10 cellular contexts compared by ENCODE assay signal in genomic region chr14:92551066-92551841, GRCh38. TPM values are rescaled to one million over a fixed set of nuclear protein-coding genes. Genes with fewer than 3 reads are reported as not detected.
DNase-seq lines count a peak whose midpoint lies in the region; ATAC-seq and TF ChIP-seq lines count a peak whose summit lies in the region.
"Had no signal": no experiment of that assay in that cellular context is flagged by ENCODE, and none has a peak within 500 bp of the region (broad histone marks: within the 10 kb centered on the region; RNA-seq: fewer than 3 reads in every experiment).

No MANE protein-coding gene starts in this region.

- no peaks in the 10 kb centered on the region for H3K9me3 ChIP-seq in CD4-positive, alpha-beta T cell (ENCODE audit: control insufficient read depth, low read length)

- H3K9me3 Mint-ChIP-seq in CD4-positive, alpha-beta T cell = no peaks in the 10 kb centered on the region
- H3K9me3 Mint-ChIP-seq in activated CD8-positive, alpha-beta T cell treated with anti-CD3 and anti-CD28 coated beads, Interleukin-2, amount 10 ng/mL, durations not matched to agents 7 days and 5 days (ENCODE audit: insufficient read depth) = no peaks in the 10 kb centered on the region

- H3K27me3 ChIP-seq in CD4-positive, alpha-beta T cell (ENCODE audit: control insufficient read depth, insufficient read depth, low read length) = no peaks in the 10 kb centered on the region

- intact Hi-C loops in CD4-positive, alpha-beta T cell (cut with DNase I, micrococcal nuclease) = no loop called here
- intact Hi-C loops in head of caudate nucleus (cut with DNase I) = no loop called here

- no peak overlapping the region for H3K27ac ChIP-seq in CD4-positive, alpha-beta T cell (ENCODE audit: low read depth, low read length)

- CTCF ChIA-PET in CD4-positive, alpha-beta T cell (lab: Charles Lee) = no interaction called here
- CTCF ChIA-PET in activated CD8-positive, alpha-beta T cell treated with anti-CD3 and anti-CD28 coated beads, Interleukin-2, amount 10 ng/mL, durations not matched to agents 7 days and 5 days (lab: Charles Lee) = interaction anchor here (0.7 to 2.7 kb wide), 6 partner anchors 9 to 130 kb away, joined by 3 to 16 read pairs (median 4); no protein-coding TSS in a partner anchor

- peak; percentile 35 for ATAC-seq in CD4-positive, alpha-beta T cell (ENCODE audit: poor library complexity)
- ATAC-seq in GM19452 (IDR thresholded peaks at IDR 0.05; ENCODE audit: unreplicated experiment) (peak; percentile 78), HG03354 (IDR thresholded peaks at IDR 0.05; ENCODE audit: poor library complexity, severe bottlenecking, unreplicated experiment) (peak; percentile 83)
- ATAC-seq in activated CD8-positive, alpha-beta T cell treated with anti-CD3 and anti-CD28 coated beads, Interleukin-2, amount 10 ng/mL, durations not matched to agents 7 days and 5 days = peak; percentile 16
- ATAC-seq: Panc1 had no signal

- no peaks in the 10 kb centered on the region for H3K36me3 Mint-ChIP-seq in CD4-positive, alpha-beta T cell (ENCODE audit: low read depth)
- peaks cover 36% of the 10 kb centered on the region for H3K36me3 Mint-ChIP-seq in activated CD8-positive, alpha-beta T cell treated with anti-CD3 and anti-CD28 coated beads, Interleukin-2, amount 10 ng/mL, durations not matched to agents 7 days and 5 days (ENCODE audit: low read depth)

- DNase-seq in CD4-positive, alpha-beta T cell = no peak
- DNase-seq in activated CD8-positive, alpha-beta T cell treated with anti-CD3 and anti-CD28 coated beads, Interleukin-2, amount 10 ng/mL, durations not matched to agents 7 days and 5 days = peak; percentile 55
- no peak for DNase-seq in NCI-H1694 treated with DMSO at 0.1 percent for 48 hours (lab: John Stamatoyannopoulos, UW)
- DNase-seq in mucosa of gallbladder (ENCODE audit: low spot score) = no peak
- no peak for DNase-seq in GM03348 (ENCODE audit: low spot score)
- DNase-seq in head of caudate nucleus = no peak

- peaks cover 49% of the 10 kb centered on the region for H3K4me1 Mint-ChIP-seq in CD4-positive, alpha-beta T cell (ENCODE audit: low read depth)
- H3K4me1 Mint-ChIP-seq in activated CD8-positive, alpha-beta T cell treated with anti-CD3 and anti-CD28 coated beads, Interleukin-2, amount 10 ng/mL, durations not matched to agents 7 days and 5 days (ENCODE audit: low read depth) = peaks cover 71% of the 10 kb centered on the region

- H3K4me3 Mint-ChIP-seq in CD4-positive, alpha-beta T cell = no peak overlapping the region
- H3K4me3 Mint-ChIP-seq in activated CD8-positive, alpha-beta T cell treated with anti-CD3 and anti-CD28 coated beads, Interleukin-2, amount 10 ng/mL, durations not matched to agents 7 days and 5 days = no peak overlapping the region
- H3K4me3 Mint-ChIP-seq: neural crest cell had no signal

- TF ChIP-seq CTCF in CD4-positive, alpha-beta T cell (IDR thresholded peaks at IDR 0.05) = no peak

- POLR2A ChIA-PET in CD4-positive, alpha-beta T cell (lab: Charles Lee) = interaction anchor here (1.3 kb wide), 1 partner anchor 15 kb away, joined by 3 read pairs; no protein-coding TSS in a partner anchor
- POLR2A ChIA-PET in activated CD8-positive, alpha-beta T cell treated with anti-CD3 and anti-CD28 coated beads, Interleukin-2, amount 10 ng/mL, durations not matched to agents 7 days and 5 days (lab: Charles Lee) = no interaction called here

- no peak overlapping the region for H3K27ac Mint-ChIP-seq in CD4-positive, alpha-beta T cell
- peak overlapping the region; percentile 4 for H3K27ac Mint-ChIP-seq in activated CD8-positive, alpha-beta T cell treated with anti-CD3 and anti-CD28 coated beads, Interleukin-2, amount 10 ng/mL, durations not matched to agents 7 days and 5 days

- no peaks in the 10 kb centered on the region for H3K27me3 Mint-ChIP-seq in CD4-positive, alpha-beta T cell
- H3K27me3 Mint-ChIP-seq in activated CD8-positive, alpha-beta T cell treated with anti-CD3 and anti-CD28 coated beads, Interleukin-2, amount 10 ng/mL, durations not matched to agents 7 days and 5 days (ENCODE audit: low read depth) = no peaks in the 10 kb centered on the region

RNA-seq across cellular contexts. Expression of gene RIN3, which starts 37.7 kb away (rescaled TPM):
- total RNA-seq in CD4-positive, alpha-beta T cell = 10 to 100 TPM; 67.9 to 72.2 TPM
- 10 to 100 TPM; 85.6 to 89.0 TPM for total RNA-seq in activated CD8-positive, alpha-beta T cell treated with anti-CD3 and anti-CD28 coated beads, Interleukin-2, amount 10 ng/mL, durations not matched to agents 7 days and 5 days
- 33.7 TPM for total RNA-seq in mucosa of gallbladder

Comparison
In these comparisons a context has a peak if more than half of its experiments do, and no peak if none do; other contexts are left out.
1. ATAC-seq: peak in every context shown above with its lines; median percentile 83 in HG03354; 78 in GM19452; 35 in CD4-positive, alpha-beta T cell; 16 in activated CD8-positive, alpha-beta T cell treated with anti-CD3 and anti-CD28 coated beads, Interleukin-2, amount 10 ng/mL, durations not matched to agents 7 days and 5 days.